8 cellular contexts compared by ENCODE assay signal in genomic region chr12:93624595-93625294, GRCh38. TPM values are rescaled to one million over a fixed set of nuclear protein-coding genes. Genes with fewer than 3 reads are reported as not detected.
A peak's percentile ranks its signal among the peaks of the same experiment; 100 is the strongest.
DNase-seq lines count a peak whose midpoint lies in the region; FAIRE-seq and TF ChIP-seq lines count a peak whose summit lies in the region.

No MANE protein-coding gene starts in this region.

- no peaks in the 10 kb centered on the region for H4K20me1 ChIP-seq in hepatocyte (ENCODE audit: insufficient read depth, poor library complexity, severe bottlenecking)

- H3K79me2 ChIP-seq in hepatocyte = no peaks in the 10 kb centered on the region

- H3K9me2 ChIP-seq in hepatocyte (replicated peaks; ENCODE audit: insufficient read depth) = no peaks in the 10 kb centered on the region

- FAIRE-seq in GM12892 (lab: Jason Lieb, UNC) (peak; percentile 56), kidney (lab: Jason Lieb, UNC) (no peak)

- H3K4me1 ChIP-seq in hepatocyte (ENCODE audit: insufficient read depth) = no peaks in the 10 kb centered on the region
- no peaks in the 10 kb centered on the region for H3K4me1 ChIP-seq in kidney (ENCODE audit: control insufficient read depth in 1 of 2, insufficient read depth in 1 of 2, low read depth in 1 of 2, low read length in 2 of 2)

- no peak overlapping the region for H3K9ac ChIP-seq in kidney (ENCODE audit: low read length in 2 of 2)

- H3K4me3 ChIP-seq in hepatocyte (no peak overlapping the region), kidney (ENCODE audit: low read length in 2 of 2) (no peak overlapping the region)

- no peak for DNase-seq in GM12892 (ENCODE audit: insufficient read length)
- peak; percentile 99 for DNase-seq in HCEC 1CT
- peak; percentile 95 for DNase-seq in NCI-H460 (ENCODE audit: extremely low read depth, low read depth)
- peak; percentile 46 for DNase-seq in hepatocyte (ENCODE audit: low spot score)
- no peak for DNase-seq in ecto neural progenitor cell (ENCODE audit: low spot score)
- no peak for DNase-seq in nucleus accumbens (lab: John Stamatoyannopoulos, UW)
- DNase-seq in kidney = no peak
- no peak for DNase-seq in NCI-H1092 (lab: John Stamatoyannopoulos, UW)

- intact Hi-C loops in kidney (cut with DNase I) = no loop called here

- H3K27me3 ChIP-seq in hepatocyte = no peaks in the 10 kb centered on the region

- H3K36me3 ChIP-seq in hepatocyte (replicated peaks; ENCODE audit: insufficient read depth, low read depth) (no peaks in the 10 kb centered on the region), kidney (ENCODE audit: control insufficient read depth in 1 of 2, insufficient read depth in 2 of 2, low read length in 2 of 2) (no peaks in the 10 kb centered on the region)

- 67% methylated on average over 2 of the region's 2 CpGs for WGBS in hepatocyte (ENCODE audit: low lambda C conversion rate, missing lambda C conversion rate)

- TF ChIP-seq POLR2A in GM12892 (IDR thresholded peaks at IDR 0.05; ENCODE audit: low read depth, low read length) = no peak

- H2AFZ ChIP-seq in hepatocyte = no peak overlapping the region

- TF ChIP-seq CTCF in hepatocyte (IDR thresholded peaks at IDR 0.05; ENCODE audit: poor library complexity) (no peak), kidney (IDR thresholded peaks at IDR 0.05; ENCODE audit: borderline replicate concordance, extremely low read depth, insufficient read depth) (no peak)

- H3K27ac ChIP-seq in hepatocyte (peak overlapping the region; percentile 48), kidney (ENCODE audit: low read depth in 2 of 2, low read length in 2 of 2) (no peak overlapping the region)

- H3K9me3 ChIP-seq in hepatocyte (ENCODE audit: low read depth) (no peaks in the 10 kb centered on the region), kidney (ENCODE audit: control insufficient read depth in 1 of 2, low read length in 2 of 2) (no peaks in the 10 kb centered on the region)

- H3K4me2 ChIP-seq in hepatocyte = no peak overlapping the region

RNA-seq across cellular contexts. Expression of gene SOCS2, which starts 52.3 kb away (rescaled TPM):
- 7.1 TPM for polyA plus RNA-seq in GM12892 (2012; ENCODE audit: missing spikeins)
- 27.1 and 32.8 TPM in 2 replicates for total RNA-seq in NCI-H460 (2014; rRNA removed; shearing (Covaris generic))
- polyA plus RNA-seq in NCI-H460 (2014; cell fraction: nucleus; rRNA removed) = 27.4 and 41.2 TPM in 2 replicates
- total RNA-seq in hepatocyte = 26.2 and 33.4 TPM in 2 replicates
- polyA plus RNA-seq in hepatocyte = 30.9 and 38.6 TPM in 2 replicates
- 25.7 TPM for total RNA-seq in kidney
- polyA plus RNA-seq in kidney (ENCODE audit: insufficient read depth, low read depth, low replicate concordance) = 32.2 TPM

RNA-seq across cellular contexts. Expression of gene CRADD, which starts 52.4 kb away (rescaled TPM):
- 7.8 TPM for polyA plus RNA-seq in GM12892 (2012; ENCODE audit: missing spikeins)
- 17.1 and 20.5 TPM in 2 replicates for total RNA-seq in NCI-H460 (2014; rRNA removed; shearing (Covaris generic))
- 14.1 and 17.2 TPM in 2 replicates for polyA plus RNA-seq in NCI-H460 (2014; cell fraction: nucleus; rRNA removed)
- 27.3 and 30.6 TPM in 2 replicates for total RNA-seq in hepatocyte
- polyA plus RNA-seq in hepatocyte = 19.5 and 20.9 TPM in 2 replicates
- total RNA-seq in kidney = 19.1 TPM
- polyA plus RNA-seq in kidney (ENCODE audit: insufficient read depth, low read depth, low replicate concordance) = 28.8 TPM

Comparison
In these comparisons a context has a peak if more than half of its experiments do, and no peak if none do; other contexts are left out.
1. DNase-seq: peak in HCEC 1CT (single experiment), NCI-H460 (single experiment) and hepatocyte (single experiment); none in GM12892 (single experiment), ecto neural progenitor cell (single experiment), nucleus accumbens (0 of 56), kidney (single experiment) and NCI-H1092 (single experiment).